In the genomic region with DNA sequence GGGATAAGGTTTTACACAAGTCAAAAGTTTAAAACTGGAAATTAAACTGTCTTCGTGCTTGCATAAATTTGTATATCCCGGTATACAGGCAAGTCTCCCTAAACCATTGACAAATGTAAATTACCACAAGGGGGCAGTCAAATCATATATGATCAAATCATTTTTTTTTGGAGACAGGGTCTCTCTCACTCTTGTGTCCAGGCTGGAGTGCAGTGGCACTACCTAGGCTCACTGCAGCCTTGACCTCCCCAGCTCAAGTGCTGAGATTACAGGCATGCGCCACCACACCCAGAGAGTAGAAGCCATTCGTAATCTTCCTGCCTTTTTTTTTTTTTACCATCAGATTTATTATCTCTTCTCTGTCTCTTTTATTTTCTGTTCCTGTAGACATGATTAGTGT, we compare ENCODE assay signal across 8 cellular contexts. TPM values are rescaled to one million over a fixed set of nuclear protein-coding genes. Genes with fewer than 3 reads are reported as not detected.
DNase-seq lines count a peak whose midpoint lies in the region; ATAC-seq, FAIRE-seq and TF ChIP-seq lines count a peak whose summit lies in the region.

No MANE protein-coding gene starts in this region.

- H3K4me1 ChIP-seq in HepG2 (ENCODE audit: insufficient read depth, low read length) = no peaks in the 10 kb centered on the region

- TF ChIP-seq RAD21 in HepG2 (CRISPR knock-in tag; IDR thresholded peaks at IDR 0.05) = peak; percentile 55; the same call in 1 of the 2 replicates

- BruUV-seq in HepG2 (replicated peaks; lab: Mats Ljungman, UMichigan) = no TSS peak

- H3K4me3 ChIP-seq in AG09309 (ENCODE audit: control insufficient read depth, low read depth, low read length) (no peak overlapping the region), GM12865 (ENCODE audit: low read depth, low read length) (no peak overlapping the region), bronchial epithelial cell (ENCODE audit: low read depth, low read length) (no peak overlapping the region), HepG2 (replicated peaks in 1 of 3; ENCODE audit: insufficient read depth in 1 of 3, low read depth in 2 of 3, low read length in 3 of 3) (no peak overlapping the region)

- CTCF ChIA-PET in HepG2 (lab: Yijun Ruan, JAX; ENCODE audit: low intra/inter-chr PET ratio, low total read pairs) = interaction anchor here (0.6 to 2.8 kb wide), 7 partner anchors 34 to 161 kb away, joined by 3 to 33 read pairs (median 3); a partner anchor contains a TSS

- intact Hi-C loops in HepG2 (cut with micrococcal nuclease; ENCODE audit: unreplicated experiment) = loop anchor here (1.0 kb wide), 2 partner anchors 135 to 161 kb away; no protein-coding TSS in a partner anchor

- TF ChIP-seq EP300 in HepG2 (IDR thresholded peaks at IDR 0.05; ENCODE audit: low read depth in 2 of 2, low read length in 2 of 2) (no peak), HepG2 (CRISPR knock-in tag; IDR thresholded peaks at IDR 0.05; ENCODE audit: borderline replicate concordance) (no peak)

- H3K9me3 ChIP-seq in HepG2 (ENCODE audit: low read length) = no peaks in the 10 kb centered on the region

- ATAC-seq in HepG2 (peak; percentile 71), HG02884 (IDR thresholded peaks at IDR 0.05; ENCODE audit: unreplicated experiment) (no peak), HG02870 (IDR thresholded peaks at IDR 0.05; ENCODE audit: unreplicated experiment) (no peak)

- H2AFZ ChIP-seq in HepG2 (ENCODE audit: low read length) = no peak overlapping the region

- DNase-seq in AG09309 (ENCODE audit: low read depth) (peak; percentile 32), GM12865 (ENCODE audit: low read depth) (peak; percentile 56), NCI-H69 (lab: John Stamatoyannopoulos, UW) (peak; percentile 76), bronchial epithelial cell (ENCODE audit: low read depth) (peak; percentile 61), HepG2 (ENCODE audit: low spot score) (peak; percentile 74), activated gamma-delta T cell treated with Interleukin-2 at 50 U/mL for 16 hours (no peak)

- in situ Hi-C loops in HepG2 (cut with HindIII; ENCODE audit: extremely low pct_ligation_motif_present, low pct_unique_long_range_greater_than_20kb) = no loop called here

- no peak for TF ChIP-seq POLR2A in HepG2 (IDR thresholded peaks at IDR 0.05; ENCODE audit: insufficient read depth in 1 of 2, low read depth in 2 of 2, low read length in 2 of 2)

- TF ChIP-seq CTCF in AG09309 (IDR thresholded peaks at IDR 0.05; ENCODE audit: control insufficient read depth, insufficient read depth, low read depth, low read length, missing control alignments) = peak; percentile 53
- TF ChIP-seq CTCF in GM12865 (IDR thresholded peaks at IDR 0.05; ENCODE audit: insufficient read depth, low read depth, low read length, missing control alignments) = peak; percentile 36
- peak; percentile 37 for TF ChIP-seq CTCF in bronchial epithelial cell (IDR thresholded peaks at IDR 0.05; ENCODE audit: insufficient read depth, low read length, severe bottlenecking)
- peak; percentile 51 for TF ChIP-seq CTCF in HepG2 (CRISPR knock-in tag; IDR thresholded peaks at IDR 0.05)

- H3K4me2 ChIP-seq in HepG2 (ENCODE audit: low read depth, low read length) = no peak overlapping the region

- WGBS in HepG2 (ENCODE audit: low lambda C conversion rate) = 93% methylated on average over 4 of the region's 4 CpGs

- no peaks in the 10 kb centered on the region for H3K79me2 ChIP-seq in HepG2 (ENCODE audit: insufficient read depth, low read length)

- H3K27me3 ChIP-seq in bronchial epithelial cell (ENCODE audit: control insufficient read depth, insufficient read depth, low read length) (no peaks in the 10 kb centered on the region), HepG2 (ENCODE audit: control insufficient read depth in 1 of 2, insufficient read depth in 2 of 2, low read length in 2 of 2) (no peaks in the 10 kb centered on the region)

- H3K9ac ChIP-seq in HepG2 (ENCODE audit: insufficient read depth, low read depth, low read length) = no peak overlapping the region

- H4K20me1 ChIP-seq in HepG2 (ENCODE audit: insufficient read depth, low read length) = no peaks in the 10 kb centered on the region

- H3K36me3 ChIP-seq in bronchial epithelial cell (ENCODE audit: control insufficient read depth, insufficient read depth, low read length) (no peaks in the 10 kb centered on the region), HepG2 (replicated peaks in 1 of 2; ENCODE audit: control insufficient read depth in 1 of 2, insufficient read depth in 2 of 2, low read length in 2 of 2) (peaks cover 17 to 96% of the 10 kb centered on the region in 2 experiments)

- POLR2A ChIA-PET in HepG2 (lab: Yijun Ruan, JAX) = no interaction called here

- FAIRE-seq in bronchial epithelial cell (lab: Jason Lieb, UNC) (no peak), HepG2 (lab: Jason Lieb, UNC) (peak; percentile 48)

- no peak overlapping the region for H3K27ac ChIP-seq in HepG2 (ENCODE audit: extremely low read length, insufficient read depth, low read length)

RNA-seq across cellular contexts. Expression of a gene that starts 18.5 kb away (rescaled TPM):
- 0.79 and 2.0 TPM in 2 replicates for total RNA-seq in bronchial epithelial cell
- 327 and 614 TPM in 2 replicates for total RNA-seq in HepG2 (2016; rRNA removed; fragmentation: Illumina TruSeq; extraction: Trizol)
- 35.7 and 38.5 TPM in 2 replicates for total RNA-seq in HepG2 (2016; cell fraction: cytosol; rRNA removed; fragmentation: Illumina TruSeq; extraction: Trizol; ENCODE audit: low read depth)
- total RNA-seq in HepG2 (2016; cell fraction: insoluble cytoplasmic fraction; rRNA removed; fragmentation: Illumina TruSeq; extraction: Trizol) = 330 and 598 TPM in 2 replicates
- 112 and 128 TPM in 2 replicates for total RNA-seq in HepG2 (2016; cell fraction: membrane; rRNA removed; fragmentation: Illumina TruSeq; extraction: Trizol)
- 262 and 265 TPM in 2 replicates for total RNA-seq in HepG2 (2016; cell fraction: nucleus; rRNA removed; fragmentation: Illumina TruSeq; extraction: Trizol)
- polyA plus RNA-seq in HepG2 (2011; rRNA removed) = 52.7 and 108 TPM in 2 replicates
- 35.8 and 39.5 TPM in 2 replicates for polyA plus RNA-seq in HepG2 (2011; cell fraction: cytosol; rRNA removed)
- polyA plus RNA-seq in HepG2 (2011; cell fraction: nucleus; rRNA removed) = 38.5 and 46.3 TPM in 2 replicates
- polyA plus RNA-seq in HepG2 (2012) = 78.9 and 178 TPM in 2 replicates
- 13.7 and 16.7 TPM in 2 replicates for polyA plus RNA-seq in HepG2 (2016; cell fraction: cytosol; fragmentation: Illumina TruSeq; extraction: Trizol; ENCODE audit: low read depth)
- polyA plus RNA-seq in HepG2 (2016; cell fraction: insoluble cytoplasmic fraction; fragmentation: Illumina TruSeq; extraction: Trizol; ENCODE audit: low read depth) = 406 and 447 TPM in 2 replicates
- 56.7 and 60.4 TPM in 2 replicates for polyA plus RNA-seq in HepG2 (2016; cell fraction: membrane; fragmentation: Illumina TruSeq; extraction: Trizol; ENCODE audit: low read depth)
- 324 and 347 TPM in 2 replicates for polyA plus RNA-seq in HepG2 (2016; cell fraction: nucleus; fragmentation: Illumina TruSeq; extraction: Trizol; ENCODE audit: insufficient read depth, low read depth)
- polyA minus RNA-seq in HepG2 (2011; rRNA and poly(A)+ RNA removed; ENCODE audit: low replicate concordance) = 29.3 and 72.8 TPM in 2 replicates
- polyA minus RNA-seq in HepG2 (2011; cell fraction: cytosol; rRNA and poly(A)+ RNA removed) = 58.4 and 82.8 TPM in 2 replicates
- 83.2 and 96.0 TPM in 2 replicates for polyA minus RNA-seq in HepG2 (2011; cell fraction: nucleus; rRNA and poly(A)+ RNA removed)

RNA-seq across cellular contexts. Expression of a gene that starts 34.6 kb away (rescaled TPM):
- total RNA-seq in bronchial epithelial cell (0.13 and 0.53 TPM in 2 replicates), HepG2 (2016; rRNA removed; fragmentation: Illumina TruSeq; extraction: Trizol) (not detected in 2 replicates)
- total RNA-seq in HepG2 (2016; cell fraction: cytosol; rRNA removed; fragmentation: Illumina TruSeq; extraction: Trizol; ENCODE audit: low read depth) = not detected in 2 replicates
- total RNA-seq in HepG2 (2016; cell fraction: insoluble cytoplasmic fraction; rRNA removed; fragmentation: Illumina TruSeq; extraction: Trizol) = not detected in 2 replicates
- not detected in 2 replicates for total RNA-seq in HepG2 (2016; cell fraction: membrane; rRNA removed; fragmentation: Illumina TruSeq; extraction: Trizol)
- total RNA-seq in HepG2 (2016; cell fraction: nucleus; rRNA removed; fragmentation: Illumina TruSeq; extraction: Trizol) = not detected in 2 replicates
- not detected in 2 replicates for polyA plus RNA-seq in HepG2 (2011; rRNA removed)
- polyA plus RNA-seq in HepG2 (2011; cell fraction: cytosol; rRNA removed) = not detected in 2 replicates
- polyA plus RNA-seq in HepG2 (2011; cell fraction: nucleus; rRNA removed) = not detected in 2 replicates
- polyA plus RNA-seq in HepG2 (2012) = not detected in 2 replicates
- not detected in 2 replicates for polyA plus RNA-seq in HepG2 (2016; cell fraction: cytosol; fragmentation: Illumina TruSeq; extraction: Trizol; ENCODE audit: low read depth)
- not detected in 2 replicates for polyA plus RNA-seq in HepG2 (2016; cell fraction: insoluble cytoplasmic fraction; fragmentation: Illumina TruSeq; extraction: Trizol; ENCODE audit: low read depth)
- not detected in 2 replicates for polyA plus RNA-seq in HepG2 (2016; cell fraction: membrane; fragmentation: Illumina TruSeq; extraction: Trizol; ENCODE audit: low read depth)
- polyA plus RNA-seq in HepG2 (2016; cell fraction: nucleus; fragmentation: Illumina TruSeq; extraction: Trizol; ENCODE audit: insufficient read depth, low read depth) = not detected in 2 replicates
- not detected in 2 replicates for polyA minus RNA-seq in HepG2 (2011; rRNA and poly(A)+ RNA removed; ENCODE audit: low replicate concordance)
- not detected in 2 replicates for polyA minus RNA-seq in HepG2 (2011; cell fraction: cytosol; rRNA and poly(A)+ RNA removed)
- polyA minus RNA-seq in HepG2 (2011; cell fraction: nucleus; rRNA and poly(A)+ RNA removed) = not detected in 2 replicates

RNA-seq across cellular contexts. Expression of a gene that starts 44.1 kb away (rescaled TPM):
- total RNA-seq in bronchial epithelial cell = 17.3 and 21.9 TPM in 2 replicates
- total RNA-seq in HepG2 (2016; rRNA removed; fragmentation: Illumina TruSeq; extraction: Trizol) = 4.1 and 4.9 TPM in 2 replicates
- total RNA-seq in HepG2 (2016; cell fraction: cytosol; rRNA removed; fragmentation: Illumina TruSeq; extraction: Trizol; ENCODE audit: low read depth) = 3.4 and 4.0 TPM in 2 replicates
- total RNA-seq in HepG2 (2016; cell fraction: insoluble cytoplasmic fraction; rRNA removed; fragmentation: Illumina TruSeq; extraction: Trizol) = 3.5 and 4.8 TPM in 2 replicates
- total RNA-seq in HepG2 (2016; cell fraction: membrane; rRNA removed; fragmentation: Illumina TruSeq; extraction: Trizol) = 10.9 and 13.2 TPM in 2 replicates
- total RNA-seq in HepG2 (2016; cell fraction: nucleus; rRNA removed; fragmentation: Illumina TruSeq; extraction: Trizol) = 10.1 and 10.9 TPM in 2 replicates
- polyA plus RNA-seq in HepG2 (2011; rRNA removed) = 43.6 and 49.0 TPM in 2 replicates
- 42.1 and 55.6 TPM in 2 replicates for polyA plus RNA-seq in HepG2 (2011; cell fraction: cytosol; rRNA removed)
- polyA plus RNA-seq in HepG2 (2011; cell fraction: nucleus; rRNA removed) = 26.0 and 26.1 TPM in 2 replicates
- polyA plus RNA-seq in HepG2 (2012) = 23.1 and 40.9 TPM in 2 replicates
- 11.4 and 15.1 TPM in 2 replicates for polyA plus RNA-seq in HepG2 (2016; cell fraction: cytosol; fragmentation: Illumina TruSeq; extraction: Trizol; ENCODE audit: low read depth)
- polyA plus RNA-seq in HepG2 (2016; cell fraction: insoluble cytoplasmic fraction; fragmentation: Illumina TruSeq; extraction: Trizol; ENCODE audit: low read depth) = 10.4 and 12.4 TPM in 2 replicates
- polyA plus RNA-seq in HepG2 (2016; cell fraction: membrane; fragmentation: Illumina TruSeq; extraction: Trizol; ENCODE audit: low read depth) = 18.8 and 25.1 TPM in 2 replicates
- polyA plus RNA-seq in HepG2 (2016; cell fraction: nucleus; fragmentation: Illumina TruSeq; extraction: Trizol; ENCODE audit: insufficient read depth, low read depth) = 24.8 and 29.0 TPM in 2 replicates
- 0.19 and 99.5 TPM in 2 replicates for polyA minus RNA-seq in HepG2 (2011; rRNA and poly(A)+ RNA removed; ENCODE audit: low replicate concordance)
- 36.8 and 40.1 TPM in 2 replicates for polyA minus RNA-seq in HepG2 (2011; cell fraction: cytosol; rRNA and poly(A)+ RNA removed)
- polyA minus RNA-seq in HepG2 (2011; cell fraction: nucleus; rRNA and poly(A)+ RNA removed) = 12.3 and 12.9 TPM in 2 replicates

Comparison
In these comparisons a context has a peak if more than half of its experiments do, and no peak if none do; other contexts are left out.
1. RNA of a gene that starts 18.5 kb away (total RNA-seq): 35.7 to 614 TPM in HepG2; 0.79 to 2.0 TPM in bronchial epithelial cell; every median in the first group is over 10 times any median in the second.
2. Peak in every context shown above with its lines, with median percentiles within 50 percentile points of each other: CTCF ChIP-seq.